19 cellular contexts compared by ENCODE assay signal in genomic region chr5:128671861-128672414, GRCh38.
"Had no signal": no experiment of that assay in that cellular context is flagged by ENCODE, and none has a peak within 500 bp of the region (broad histone marks: within the 10 kb centered on the region; RNA-seq: fewer than 3 reads in every experiment).

No MANE protein-coding gene starts in this region.

- ATAC-seq: activated CD4-positive, alpha-beta T cell treated with anti-CD3 and anti-CD28 coated beads for 36 hours; activated T-cell treated with anti-CD3 and anti-CD28 coated beads, Interleukin-2, amount 50 U/mL, for 4 hours; left lung; mucosa of descending colon; naive thymus-derived CD4-positive, alpha-beta T cell; stimulated activated memory B cell treated with anti-CD40 and anti-IgM and Interleukin-4, amounts not matched to agents 10 μg/mL and 1 μg/mL and 100 μg/mL, for 72 hours had no signal

- H3K36me3 Mint-ChIP-seq: activated CD4-positive, alpha-beta memory T cell treated with anti-CD3 and anti-CD28 coated beads for 36 hours; naive thymus-derived CD4-positive, alpha-beta T cell; stimulated activated memory B cell treated with anti-CD40 and anti-IgM and Interleukin-4, amounts not matched to agents 10 μg/mL and 1 μg/mL and 100 μg/mL, for 72 hours had no signal

- H3K4me1 ChIP-seq: left lung, thyroid gland, uterus had no signal

- H3K27ac Mint-ChIP-seq: activated CD4-positive, alpha-beta memory T cell treated with anti-CD3 and anti-CD28 coated beads for 36 hours; activated CD4-positive, alpha-beta T cell treated with anti-CD3 and anti-CD28 coated beads for 36 hours; endodermal cell; naive thymus-derived CD4-positive, alpha-beta T cell; stimulated activated memory B cell treated with anti-CD40 and anti-IgM and Interleukin-4, amounts not matched to agents 10 μg/mL and 1 μg/mL and 100 μg/mL, for 72 hours had no signal

- FAIRE-seq: keratinocyte had no signal

- H3K4me3 ChIP-seq: cardiac muscle cell, left lung, mucosa of descending colon, thyroid gland, uterus had no signal

- H3K9me3 Mint-ChIP-seq: activated CD4-positive, alpha-beta memory T cell treated with anti-CD3 and anti-CD28 coated beads for 36 hours; stimulated activated memory B cell treated with anti-CD40 and anti-IgM and Interleukin-4, amounts not matched to agents 10 μg/mL and 1 μg/mL and 100 μg/mL, for 72 hours had no signal

- H3K27me3 ChIP-seq: cardiac muscle cell, left lung, thyroid gland, uterus had no signal

- H3K4me3 Mint-ChIP-seq: activated CD4-positive, alpha-beta memory T cell treated with anti-CD3 and anti-CD28 coated beads for 36 hours; activated CD4-positive, alpha-beta T cell treated with anti-CD3 and anti-CD28 coated beads for 36 hours; activated T-cell treated with anti-CD3 and anti-CD28 coated beads, Interleukin-2, amount 50 U/mL, for 4 hours; endodermal cell; naive thymus-derived CD4-positive, alpha-beta T cell; stimulated activated memory B cell treated with anti-CD40 and anti-IgM and Interleukin-4, amounts not matched to agents 10 μg/mL and 1 μg/mL and 100 μg/mL, for 72 hours had no signal

- H3K27me3 Mint-ChIP-seq: stimulated activated memory B cell treated with anti-CD40 and anti-IgM and Interleukin-4, amounts not matched to agents 10 μg/mL and 1 μg/mL and 100 μg/mL, for 72 hours had no signal

- H3K27ac ChIP-seq: cardiac muscle cell, left lung, thyroid gland, uterus, WERI-Rb-1 had no signal

- H3K9me3 ChIP-seq: left lung, mucosa of descending colon, thyroid gland, uterus had no signal

- H3K4me1 Mint-ChIP-seq: activated CD4-positive, alpha-beta T cell treated with anti-CD3 and anti-CD28 coated beads for 36 hours; naive thymus-derived CD4-positive, alpha-beta T cell; stimulated activated memory B cell treated with anti-CD40 and anti-IgM and Interleukin-4, amounts not matched to agents 10 μg/mL and 1 μg/mL and 100 μg/mL, for 72 hours had no signal

- DNase-seq: activated CD4-positive, alpha-beta memory T cell treated with anti-CD3 and anti-CD28 coated beads for 36 hours; activated CD4-positive, alpha-beta T cell treated with anti-CD3 and anti-CD28 coated beads for 36 hours; activated effector memory CD4-positive, alpha-beta T cell treated with Interleukin-2 at 50 U/mL for 16 hours; activated naive CD4-positive, alpha-beta T cell treated with anti-CD3 and anti-CD28 coated beads, Interleukin-2, amount 50 U/mL, for 16 hours; activated T-cell treated with anti-CD3 and anti-CD28 coated beads, Interleukin-2, amount 50 U/mL, for 4 hours; endodermal cell; erythroblast; hippocampal formation; left lung; mucosa of descending colon; naive thymus-derived CD4-positive, alpha-beta T cell; nucleus accumbens; stimulated activated CD4-positive, alpha-beta T cell treated with anti-CD3 and anti-CD28 coated beads, Interleukin-2, amount 100 ng/mL, for 48 hours; thyroid gland; uterus; WERI-Rb-1 had no signal

- H3K36me3 ChIP-seq: cardiac muscle cell, left lung, thyroid gland, uterus, WERI-Rb-1 had no signal
